ENCODE assay signal across 9 cellular contexts in genomic region chr2:83081835-83082522, GRCh38.
DNase-seq lines count a peak whose midpoint lies in the region; ATAC-seq, FAIRE-seq and TF ChIP-seq lines count a peak whose summit lies in the region.
"Had no signal": no experiment of that assay in that cellular context is flagged by ENCODE, and none has a peak within 500 bp of the region (broad histone marks: within the 10 kb centered on the region; RNA-seq: fewer than 3 reads in every experiment).

No MANE protein-coding gene starts in this region.

- peak; percentile 80 for DNase-seq in HS-27A (ENCODE audit: low read depth)
- DNase-seq in NCI-H510A treated with DMSO at 0.1 percent for 48 hours (lab: John Stamatoyannopoulos, UW): peak; percentile 95
- DNase-seq in omental fat pad (ENCODE audit: low spot score): no peak
- no peak for DNase-seq in NK-92 (lab: John Stamatoyannopoulos, UW; ENCODE audit: unreplicated experiment)
- no peak for DNase-seq in COLO829 (ENCODE audit: low spot score)
- DNase-seq: caudate nucleus had no signal

- FAIRE-seq in endometrium (lab: Jason Lieb, UNC): peak; percentile 92

- ATAC-seq in omental fat pad (ENCODE audit: low FRiP score) (peak; percentile 54), HG02884 (IDR thresholded peaks at IDR 0.05; ENCODE audit: unreplicated experiment) (no peak), HG02623 (IDR thresholded peaks at IDR 0.05; ENCODE audit: unreplicated experiment) (no peak)

- no peak for TF ChIP-seq CTCF in omental fat pad (IDR thresholded peaks at IDR 0.05)

Comparison
In these comparisons a context has a peak if more than half of its experiments do, and no peak if none do; other contexts are left out.
1. DNase-seq: peak in HS-27A (single experiment) and NCI-H510A treated with DMSO at 0.1 percent for 48 hours (single experiment); none in omental fat pad (single experiment), NK-92 (single experiment) and COLO829 (single experiment).